8 cellular contexts compared by ENCODE assay signal in genomic region chr9:107239474-107239873, GRCh38. TPM values are rescaled to one million over a fixed set of nuclear protein-coding genes. Genes with fewer than 3 reads are reported as not detected.
DNase-seq lines count a peak whose midpoint lies in the region; ATAC-seq lines count a peak whose summit lies in the region.

No MANE protein-coding gene starts in this region.

- 79% methylated on average over 2 of the region's 2 CpGs for WGBS in mesenchymal stem cell

- no peaks in the 10 kb centered on the region for H3K27me3 ChIP-seq in mesenchymal stem cell (ENCODE audit: control insufficient read depth in 1 of 2, insufficient read depth in 1 of 2, low read length in 2 of 2)

- H3K79me1 ChIP-seq in mesenchymal stem cell (replicated peaks; ENCODE audit: low read length, poor library complexity, severe bottlenecking) = no peaks in the 10 kb centered on the region

- H3K4me3 ChIP-seq in mesenchymal stem cell (ENCODE audit: insufficient read depth in 1 of 2, low read depth in 1 of 2, low read length in 2 of 2) = no peak overlapping the region

- H3K14ac ChIP-seq in mesenchymal stem cell (ENCODE audit: low read length in 2 of 2) = no peak overlapping the region

- no peaks in the 10 kb centered on the region for H3K9me3 ChIP-seq in mesenchymal stem cell (ENCODE audit: control insufficient read depth, low read length)

- no peak overlapping the region for H3K23ac ChIP-seq in mesenchymal stem cell (ENCODE audit: low read length in 2 of 2)

- no peak overlapping the region for H2BK120ac ChIP-seq in mesenchymal stem cell (ENCODE audit: low read depth, low read length)

- peak overlapping the region in 1 of 2 donors; percentile 17 for H3K27ac Mint-ChIP-seq in activated naive CD4-positive, alpha-beta T cell treated with anti-CD3 and anti-CD28 coated beads, Interleukin-2, amount 50 U/mL, for 72 hours

- H2AK5ac ChIP-seq in mesenchymal stem cell (ENCODE audit: low read length, severe bottlenecking) = no peak overlapping the region

- no peaks in the 10 kb centered on the region for H3K9me3 Mint-ChIP-seq in activated naive CD4-positive, alpha-beta T cell treated with anti-CD3 and anti-CD28 coated beads, Interleukin-2, amount 50 U/mL, for 72 hours

- DNase-seq in EH (ENCODE audit: low read depth) (peak; percentile 57), M059J (ENCODE audit: low read depth) (peak; percentile 63), mesenchymal stem cell (peak; percentile 24), NK-92 (lab: John Stamatoyannopoulos, UW; ENCODE audit: unreplicated experiment) (no peak), DMS153 (lab: John Stamatoyannopoulos, UW) (no peak), NCI-H510A treated with DMSO at 0.1 percent for 48 hours (lab: John Stamatoyannopoulos, UW) (no peak)
- peak; percentile 8 for DNase-seq in central memory CD4-positive, alpha-beta T cell
- DNase-seq in activated naive CD4-positive, alpha-beta T cell treated with anti-CD3 and anti-CD28 coated beads, Interleukin-2, amount 50 U/mL, for 72 hours (ENCODE audit: low spot score in 2 of 2) = no peak

- no peaks in the 10 kb centered on the region for H3K36me3 Mint-ChIP-seq in activated naive CD4-positive, alpha-beta T cell treated with anti-CD3 and anti-CD28 coated beads, Interleukin-2, amount 50 U/mL, for 72 hours

- H3K18ac ChIP-seq in mesenchymal stem cell (ENCODE audit: low read depth in 1 of 2, low read length in 2 of 2) = no peak overlapping the region

- H4K8ac ChIP-seq in mesenchymal stem cell (ENCODE audit: low read length) = no peak overlapping the region

- no peaks in the 10 kb centered on the region for H3K4me1 ChIP-seq in mesenchymal stem cell (ENCODE audit: control insufficient read depth, insufficient read depth, low read depth, low read length)

- no peak for ATAC-seq in activated naive CD4-positive, alpha-beta T cell treated with anti-CD3 and anti-CD28 coated beads, Interleukin-2, amount 50 U/mL, for 72 hours

- H2BK15ac ChIP-seq in mesenchymal stem cell (ENCODE audit: low read depth, poor library complexity, severe bottlenecking) = no peak overlapping the region

- no peak overlapping the region for H4K91ac ChIP-seq in mesenchymal stem cell (ENCODE audit: low read length)

- no peak overlapping the region for H2AFZ ChIP-seq in mesenchymal stem cell (ENCODE audit: low read depth, low read length)

- no peak overlapping the region for H2BK5ac ChIP-seq in mesenchymal stem cell (ENCODE audit: low read depth, low read length, poor library complexity, severe bottlenecking)

- no peaks in the 10 kb centered on the region for H3K36me3 ChIP-seq in mesenchymal stem cell (ENCODE audit: control insufficient read depth in 1 of 2, insufficient read depth in 2 of 2, low read depth in 1 of 2, low read length in 2 of 2)

- no peak overlapping the region for H3K4ac ChIP-seq in mesenchymal stem cell (ENCODE audit: low read depth in 1 of 2, low read length in 2 of 2)

- H2BK12ac ChIP-seq in mesenchymal stem cell (ENCODE audit: low read length in 2 of 2) = no peak overlapping the region

- H3K4me2 ChIP-seq in mesenchymal stem cell (ENCODE audit: low read length, poor library complexity, severe bottlenecking) = no peak overlapping the region

- no peak overlapping the region for H3K9ac ChIP-seq in mesenchymal stem cell (ENCODE audit: low read length)

- H3K27ac ChIP-seq in mesenchymal stem cell (ENCODE audit: low read length, poor library complexity, severe bottlenecking) = no peak overlapping the region

RNA-seq across cellular contexts. Expression of gene RAD23B, which starts 43.6 kb away (rescaled TPM):
- 201 and 202 TPM in 2 replicates for total RNA-seq in M059J (2014; rRNA removed; shearing (Covaris generic))
- 125 TPM for polyA plus RNA-seq in mesenchymal stem cell (2013, experiment 1 of 2)
- polyA plus RNA-seq in mesenchymal stem cell (2013, experiment 2 of 2) = 130 TPM
- 100 to 1,000 TPM in 1 of 2 donors, 10 to 100 TPM in 1; 87.3 to 115 TPM for total RNA-seq in activated naive CD4-positive, alpha-beta T cell treated with anti-CD3 and anti-CD28 coated beads, Interleukin-2, amount 50 U/mL, for 72 hours

Comparison
In these comparisons a context has a peak if more than half of its experiments do, and no peak if none do; other contexts are left out.
1. DNase-seq: peak in EH (single experiment), M059J (single experiment), central memory CD4-positive, alpha-beta T cell (single experiment) and mesenchymal stem cell (single experiment); none in NK-92 (single experiment), activated naive CD4-positive, alpha-beta T cell treated with anti-CD3 and anti-CD28 coated beads, Interleukin-2, amount 50 U/mL, for 72 hours (0 of 2), DMS153 (single experiment) and NCI-H510A treated with DMSO at 0.1 percent for 48 hours (single experiment).